In genomic region chr14:33848706-33849454, GRCh38 we compare ENCODE assay signal across 8 cellular contexts.
DNase-seq lines count a peak whose midpoint lies in the region; ATAC-seq and TF ChIP-seq lines count a peak whose summit lies in the region.

No MANE protein-coding gene starts in this region.

- ATAC-seq in esophagus mucosa = peak; percentile 72

- no peaks in the 10 kb centered on the region for H3K36me3 Mint-ChIP-seq in nephron (ENCODE audit: low read depth)
- peaks cover 8% of the 10 kb centered on the region for H3K36me3 Mint-ChIP-seq in activated T-helper 1 cell treated with anti-CD3 and anti-CD28 coated beads, Interleukin-12 subunit alpha, Interleukin-12 subunit beta, Interleukin-2, Interleukin-4 antibody, amounts not matched to agents 30 ng/mL and 10 ng/mL and 1 ng/mL, durations not matched to agents 14 hours and 24 hours and 36 hours (ENCODE audit: low read depth)

- no peak overlapping the region for H3K4me3 Mint-ChIP-seq in nephron
- no peak overlapping the region for H3K4me3 Mint-ChIP-seq in activated T-helper 1 cell treated with anti-CD3 and anti-CD28 coated beads, Interleukin-12 subunit alpha, Interleukin-12 subunit beta, Interleukin-2, Interleukin-4 antibody, amounts not matched to agents 30 ng/mL and 10 ng/mL and 1 ng/mL, durations not matched to agents 14 hours and 24 hours and 36 hours

- in situ Hi-C loops in G401 (cut with HindIII; ENCODE audit: low sequenced_read_pairs) = no loop called here

- H3K27ac Mint-ChIP-seq in nephron = no peak overlapping the region
- H3K27ac Mint-ChIP-seq in activated T-helper 1 cell treated with anti-CD3 and anti-CD28 coated beads, Interleukin-12 subunit alpha, Interleukin-12 subunit beta, Interleukin-2, Interleukin-4 antibody, amounts not matched to agents 30 ng/mL and 10 ng/mL and 1 ng/mL, durations not matched to agents 14 hours and 24 hours and 36 hours = no peak overlapping the region

- H3K9me3 Mint-ChIP-seq in nephron = no peaks in the 10 kb centered on the region
- no peaks in the 10 kb centered on the region for H3K9me3 Mint-ChIP-seq in activated T-helper 1 cell treated with anti-CD3 and anti-CD28 coated beads, Interleukin-12 subunit alpha, Interleukin-12 subunit beta, Interleukin-2, Interleukin-4 antibody, amounts not matched to agents 30 ng/mL and 10 ng/mL and 1 ng/mL, durations not matched to agents 14 hours and 24 hours and 36 hours

- DNase-seq in G401 (ENCODE audit: low spot score) = peak; percentile 38
- DNase-seq in RPMI8226 = peak; percentile 20
- no peak for DNase-seq in T-helper 9 cell
- DNase-seq in mesenteric fat pad (ENCODE audit: low spot score) = no peak
- no peak for DNase-seq in activated T-helper 1 cell treated with anti-CD3 and anti-CD28 coated beads, Interleukin-12 subunit alpha, Interleukin-12 subunit beta, Interleukin-2, Interleukin-4 antibody, amounts not matched to agents 30 ng/mL and 10 ng/mL and 1 ng/mL, durations not matched to agents 14 hours and 24 hours and 36 hours (ENCODE audit: low spot score)

- TF ChIP-seq CTCF in LNCAP (IDR thresholded peaks at IDR 0.05) (peak; percentile 82), nephron (IDR thresholded peaks at IDR 0.05; ENCODE audit: unreplicated experiment in 3 of 3) (peak; percentile 69 to 72 (median 71))

- H3K27me3 Mint-ChIP-seq in nephron (ENCODE audit: low read depth) = peaks cover 14% of the 10 kb centered on the region
- H3K27me3 Mint-ChIP-seq in activated T-helper 1 cell treated with anti-CD3 and anti-CD28 coated beads, Interleukin-12 subunit alpha, Interleukin-12 subunit beta, Interleukin-2, Interleukin-4 antibody, amounts not matched to agents 30 ng/mL and 10 ng/mL and 1 ng/mL, durations not matched to agents 14 hours and 24 hours and 36 hours (ENCODE audit: insufficient read depth) = peaks cover 21% of the 10 kb centered on the region

- intact Hi-C loops in activated T-helper 1 cell treated with anti-CD3 and anti-CD28 coated beads, Interleukin-12 subunit alpha, Interleukin-12 subunit beta, Interleukin-2, Interleukin-4 antibody, amounts not matched to agents 30 ng/mL and 10 ng/mL and 1 ng/mL, durations not matched to agents 14 hours and 24 hours and 36 hours (cut with micrococcal nuclease) = no loop called here

- H3K4me1 Mint-ChIP-seq in nephron = peaks cover 17% of the 10 kb centered on the region
- H3K4me1 Mint-ChIP-seq in activated T-helper 1 cell treated with anti-CD3 and anti-CD28 coated beads, Interleukin-12 subunit alpha, Interleukin-12 subunit beta, Interleukin-2, Interleukin-4 antibody, amounts not matched to agents 30 ng/mL and 10 ng/mL and 1 ng/mL, durations not matched to agents 14 hours and 24 hours and 36 hours (ENCODE audit: low read depth) = peaks cover 15% of the 10 kb centered on the region

Comparison
In these comparisons a context has a peak if more than half of its experiments do, and no peak if none do; other contexts are left out.
1. DNase-seq: peak in G401 (single experiment) and RPMI8226 (single experiment); none in T-helper 9 cell (single experiment), mesenteric fat pad (single experiment) and activated T-helper 1 cell treated with anti-CD3 and anti-CD28 coated beads, Interleukin-12 subunit alpha, Interleukin-12 subunit beta, Interleukin-2, Interleukin-4 antibody, amounts not matched to agents 30 ng/mL and 10 ng/mL and 1 ng/mL, durations not matched to agents 14 hours and 24 hours and 36 hours (single experiment).